ENCODE assay signal across 9 cellular contexts in the genomic region with DNA sequence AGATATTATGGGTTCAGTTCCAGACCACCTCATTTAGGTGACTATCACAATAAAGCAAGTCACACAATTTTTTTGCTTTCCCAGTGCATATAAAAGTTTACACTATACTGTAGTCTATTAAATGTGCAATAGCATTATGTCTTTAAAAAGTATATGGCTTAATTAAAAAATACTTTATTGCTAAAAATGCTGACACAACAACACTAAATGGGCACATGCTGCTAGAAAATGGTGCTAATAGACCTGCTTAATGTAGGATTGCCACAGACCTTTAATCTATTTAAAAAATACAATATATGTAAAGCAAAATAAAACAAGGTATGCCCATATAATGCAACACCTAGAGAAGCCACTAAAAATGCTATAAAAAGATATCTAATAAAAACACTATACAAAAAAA. TPM values are rescaled to one million over a fixed set of nuclear protein-coding genes. Genes with fewer than 3 reads are reported as not detected.
"Had no signal": no experiment of that assay in that cellular context is flagged by ENCODE, and none has a peak within 500 bp of the region (broad histone marks: within the 10 kb centered on the region; RNA-seq: fewer than 3 reads in every experiment).

No MANE protein-coding gene starts in this region.

- ATAC-seq: GM12878 had no signal

- DNase-seq: GDM1, GF-D8 had no signal

- H3K4me3 ChIP-seq: GM12878 had no signal

- FAIRE-seq: G401.6, GM12878, GM12891, GM12892, GM18507, GM19239 had no signal

RNA-seq across cellular contexts. Expression of a gene that starts 27.1 kb away (rescaled TPM):
- total RNA-seq: G401, GM12878 had no signal
- polyA plus RNA-seq: GM12878 had no signal
